8 cellular contexts compared by ENCODE assay signal in genomic region chr13:98664047-98664446, GRCh38.
DNase-seq lines count a peak whose midpoint lies in the region; ATAC-seq and TF ChIP-seq lines count a peak whose summit lies in the region.

No MANE protein-coding gene starts in this region.

- no peak overlapping the region for H2BK120ac ChIP-seq in H9 (ENCODE audit: low read depth, low read length, poor library complexity, severe bottlenecking)

- no peak overlapping the region for H3T11ph ChIP-seq in H9 (ENCODE audit: low read length)

- H3K27ac ChIP-seq in caudate nucleus (ENCODE audit: low read depth, low read length): no peak overlapping the region
- H3K27ac ChIP-seq in H9 (ENCODE audit: insufficient read length, low read depth, low read length): no peak overlapping the region
- no peak overlapping the region for H3K27ac ChIP-seq in gastrocnemius medialis

- no peak overlapping the region for H3K23ac ChIP-seq in H9 (ENCODE audit: insufficient read length, low read depth, low read length)

- WGBS in H9 (ENCODE audit: extremely low coverage, insufficient read length, low lambda C conversion rate): no CpG with 5 or more reads among the region's 11 CpGs

- DNase-seq in activated CD4-positive, alpha-beta T cell treated with anti-CD3 and anti-CD28 coated beads for 36 hours: peak; percentile 88
- DNase-seq in caudate nucleus (lab: John Stamatoyannopoulos, UW) (peak in 43 of 61 donors; percentile 2 to 88 (median 37)), ecto neural progenitor cell (ENCODE audit: low spot score) (no peak), H9 (no peak), gastrocnemius medialis (no peak), HuH-7 (ENCODE audit: low spot score) (no peak)
- DNase-seq in stimulated activated CD4-positive, alpha-beta T cell treated with anti-CD3 and anti-CD28 coated beads, Interleukin-2, amount 100 ng/mL, for 48 hours: peak; percentile 48 to 58

- no peaks in the 10 kb centered on the region for H3K9me3 Mint-ChIP-seq in activated CD4-positive, alpha-beta T cell treated with anti-CD3 and anti-CD28 coated beads for 36 hours (ENCODE audit: low read depth)
- peaks cover 4 to 7% of the 10 kb centered on the region in 2 experiments for H3K9me3 Mint-ChIP-seq in H9

- peaks cover 16% of the 10 kb centered on the region for H3K4me1 Mint-ChIP-seq in activated CD4-positive, alpha-beta T cell treated with anti-CD3 and anti-CD28 coated beads for 36 hours
- H3K4me1 Mint-ChIP-seq in H9: peaks cover 3 to 5% of the 10 kb centered on the region in 2 experiments; a peak in 2 of 4 replicates

- intact Hi-C loops in activated CD4-positive, alpha-beta T cell treated with anti-CD3 and anti-CD28 coated beads for 36 hours (cut with DNase I, micrococcal nuclease): loop anchor here (1.0 to 10.0 kb wide), 7 partner anchors 68 to 391 kb away; no protein-coding TSS in a partner anchor
- intact Hi-C loops in gastrocnemius medialis (cut with DNase I; ENCODE audit: low total_unique reads): no loop called here

- peak overlapping the region; percentile 81 for H3K27ac Mint-ChIP-seq in activated CD4-positive, alpha-beta T cell treated with anti-CD3 and anti-CD28 coated beads for 36 hours
- no peak overlapping the region for H3K27ac Mint-ChIP-seq in H9

- TF ChIP-seq POLR2A in gastrocnemius medialis (IDR thresholded peaks at IDR 0.05): no peak

- H4K8ac ChIP-seq in H9 (replicated peaks; ENCODE audit: insufficient read length, low read depth, low read length): no peak overlapping the region

- no peaks in the 10 kb centered on the region for H3K36me3 ChIP-seq in gastrocnemius medialis

- H2AK5ac ChIP-seq in H9 (ENCODE audit: insufficient read length, low read length): no peak overlapping the region

- POLR2A ChIA-PET in activated CD4-positive, alpha-beta T cell treated with anti-CD3 and anti-CD28 coated beads for 36 hours (lab: Charles Lee): no interaction called here

- no peaks in the 10 kb centered on the region for H3K36me3 Mint-ChIP-seq in activated CD4-positive, alpha-beta T cell treated with anti-CD3 and anti-CD28 coated beads for 36 hours (ENCODE audit: low read depth)
- H3K36me3 Mint-ChIP-seq in H9 (ENCODE audit: insufficient read depth in 1 of 3, low read depth in 3 of 3): peaks cover 4 to 5% (median 5%) of the 10 kb centered on the region in 3 experiments; a peak in 5 of 7 replicates

- H3K27me3 ChIP-seq in H9 (ENCODE audit: insufficient read depth, low read length) (no peaks in the 10 kb centered on the region), gastrocnemius medialis (no peaks in the 10 kb centered on the region)

- no peak overlapping the region for H4K5ac ChIP-seq in H9 (ENCODE audit: insufficient read length, low read depth, low read length)

- no peaks in the 10 kb centered on the region for H4K20me1 ChIP-seq in H9 (ENCODE audit: control insufficient read depth, insufficient read depth, insufficient read length)

- no peaks in the 10 kb centered on the region for H3K9me3 ChIP-seq in H9 (ENCODE audit: control insufficient read depth, low read depth, low read length)
- no peaks in the 10 kb centered on the region for H3K9me3 ChIP-seq in gastrocnemius medialis

- H2BK5ac ChIP-seq in H9 (ENCODE audit: insufficient read length, low read length): no peak overlapping the region

- no peak overlapping the region for H3K4ac ChIP-seq in H9 (ENCODE audit: low read depth, low read length)

- peak overlapping the region; percentile 2 for H3K4me3 Mint-ChIP-seq in activated CD4-positive, alpha-beta T cell treated with anti-CD3 and anti-CD28 coated beads for 36 hours
- no peak overlapping the region for H3K4me3 Mint-ChIP-seq in H9

- no peak overlapping the region for H4K91ac ChIP-seq in H9 (ENCODE audit: insufficient read length, low read depth, low read length)

- H3K4me1 ChIP-seq in H9 (ENCODE audit: insufficient read depth, low read length): no peaks in the 10 kb centered on the region
- H3K4me1 ChIP-seq in gastrocnemius medialis: no peaks in the 10 kb centered on the region

- H3K4me3 ChIP-seq in gastrocnemius medialis: no peak overlapping the region

- TF ChIP-seq CTCF in H9 (conservative IDR thresholded peaks at IDR 0.05) (no peak), gastrocnemius medialis (IDR thresholded peaks at IDR 0.05 in 4 of 5, conservative IDR thresholded peaks at IDR 0.05 in 1 of 5) (no peak)

- no peak overlapping the region for H2AFZ ChIP-seq in H9 (ENCODE audit: low read length)

- H3K4me2 ChIP-seq in H9 (ENCODE audit: insufficient read depth, insufficient read length, low read length): no peak overlapping the region

- no peak overlapping the region for H2BK15ac ChIP-seq in H9 (ENCODE audit: low read depth, low read length)

- no peaks in the 10 kb centered on the region for H3K79me2 ChIP-seq in H9 (ENCODE audit: insufficient read depth, low read length)

- in situ Hi-C loops in gastrocnemius medialis (cut with MboI; ENCODE audit: low sequenced_read_pairs in 4 of 4): loop anchor here (25.0 kb wide), 2 partner anchors 527 to 802 kb away; partner anchors contain the start of gene FARP1 (in 1 of the 4)

- H3K18ac ChIP-seq in H9 (ENCODE audit: insufficient read length, low read depth, low read length): no peak overlapping the region

- H3K27me3 Mint-ChIP-seq in activated CD4-positive, alpha-beta T cell treated with anti-CD3 and anti-CD28 coated beads for 36 hours: peaks cover 5% of the 10 kb centered on the region
- no peaks in the 10 kb centered on the region; the same call in 1 of the 2 replicates for H3K27me3 Mint-ChIP-seq in H9 (ENCODE audit: low read depth)

- CTCF ChIA-PET in activated CD4-positive, alpha-beta T cell treated with anti-CD3 and anti-CD28 coated beads for 36 hours (lab: Charles Lee): interaction anchor here (1.2 to 1.8 kb wide), 2 partner anchors 9 to 159 kb away, joined by 3 to 6 read pairs; no protein-coding TSS in a partner anchor

- H2BK12ac ChIP-seq in H9 (ENCODE audit: insufficient read length, low read depth, low read length): no peak overlapping the region

- H3K9ac ChIP-seq in H9 (ENCODE audit: extremely low read depth, insufficient read length, low read length): no peak overlapping the region

- H3K23me2 ChIP-seq in H9 (ENCODE audit: insufficient read length, low read depth, low read length, poor library complexity, severe bottlenecking): no peaks in the 10 kb centered on the region

- ATAC-seq in GM19351 (IDR thresholded peaks at IDR 0.05; ENCODE audit: unreplicated experiment) (peak; percentile 57), gastrocnemius medialis (no peak)
- ATAC-seq in activated CD4-positive, alpha-beta T cell treated with anti-CD3 and anti-CD28 coated beads for 36 hours: peak; percentile 99

- H2BK20ac ChIP-seq in H9 (ENCODE audit: low read depth, low read length, poor library complexity, severe bottlenecking): no peak overlapping the region

- H3K56ac ChIP-seq in H9 (ENCODE audit: insufficient read length, low read depth, low read length): no peak overlapping the region

- no peak overlapping the region for H3K14ac ChIP-seq in H9 (ENCODE audit: insufficient read depth, low read length)

- H3K79me1 ChIP-seq in H9 (ENCODE audit: insufficient read depth, low read depth, low read length, poor library complexity, severe bottlenecking): no peaks in the 10 kb centered on the region

Comparison
In these comparisons a context has a peak if more than half of its experiments do, and no peak if none do; other contexts are left out.
1. ATAC-seq: peak in GM19351 (single experiment) and activated CD4-positive, alpha-beta T cell treated with anti-CD3 and anti-CD28 coated beads for 36 hours (single experiment); none in gastrocnemius medialis (0 of 2).
2. DNase-seq: peak in activated CD4-positive, alpha-beta T cell treated with anti-CD3 and anti-CD28 coated beads for 36 hours (single experiment), caudate nucleus (43 of 61) and stimulated activated CD4-positive, alpha-beta T cell treated with anti-CD3 and anti-CD28 coated beads, Interleukin-2, amount 100 ng/mL, for 48 hours (2 of 2); none in ecto neural progenitor cell (single experiment), H9 (single experiment), gastrocnemius medialis (0 of 2) and HuH-7 (single experiment).